In the genomic region with DNA sequence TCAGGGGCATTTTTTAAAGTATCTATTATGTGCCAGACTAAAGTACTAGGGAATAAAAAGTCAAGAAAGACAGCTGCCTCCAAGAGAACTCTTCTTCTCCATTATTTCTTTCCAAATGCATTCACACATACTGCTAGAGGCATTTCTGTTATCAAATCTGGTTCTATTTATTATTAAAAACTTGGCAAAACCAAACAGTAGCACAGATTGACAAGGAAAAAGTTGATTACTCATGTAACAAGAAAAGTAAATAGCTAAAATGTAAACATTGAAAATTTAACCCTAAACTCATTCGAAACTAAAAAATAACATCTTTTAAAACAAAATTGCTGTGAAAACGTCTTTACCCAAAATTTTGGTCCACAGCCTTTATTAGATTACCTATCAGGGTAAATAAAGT, we compare ENCODE assay signal across 33 cellular contexts.
"Had no signal": no experiment of that assay in that cellular context is flagged by ENCODE, and none has a peak within 500 bp of the region (broad histone marks: within the 10 kb centered on the region; RNA-seq: fewer than 3 reads in every experiment).

No MANE protein-coding gene starts in this region.

- H3K4me3 ChIP-seq: adrenal gland, body of pancreas, breast epithelium had no signal

- H3K27me3 ChIP-seq: adrenal gland, body of pancreas, brain microvascular endothelial cell, breast epithelium had no signal

- H3K4me1 ChIP-seq: adrenal gland, body of pancreas, breast epithelium had no signal

- ATAC-seq: activated CD8-positive, alpha-beta T cell treated with anti-CD3 and anti-CD28 coated beads for 36 hours; activated naive CD4-positive, alpha-beta T cell treated with anti-CD3 and anti-CD28 coated beads, Interleukin-2, amount 50 U/mL, for 72 hours; activated T-cell treated with anti-CD3 and anti-CD28 coated beads, Interleukin-2, amount 50 U/mL, for 4 hours; activated T-cell treated with anti-CD3 and anti-CD28 coated beads, Interleukin-2, amount 50 U/mL, for 72 hours; activated T-helper 17 cell treated with anti-CD3 and anti-CD28 coated beads, Interleukin-2, amount 50 U/mL, for 72 hours; body of pancreas had no signal

- DNase-seq: activated B cell treated with CpG ODN at 0.5 μM for 24 hours; activated CD4-positive, alpha-beta memory T cell treated with anti-CD3 and anti-CD28 coated beads for 36 hours; activated CD4-positive, alpha-beta T cell treated with anti-CD3 and anti-CD28 coated beads for 4 hours; activated CD4-positive, alpha-beta T cell treated with anti-CD3 and anti-CD28 coated beads, Interleukin-2, amount 10 ng/mL, durations not matched to agents 24 days and 14 days; activated CD4-positive, alpha-beta T cell treated with anti-CD3 and anti-CD28 coated beads, Interleukin-2, amount 50 U/mL, for 1 hour; activated CD4-positive, alpha-beta T cell treated with anti-CD3 and anti-CD28 coated beads, Interleukin-2, amount 50 U/mL, for 4 hours; activated CD4-positive, CD25-positive, alpha-beta regulatory T cell treated with anti-CD3 and anti-CD28 coated beads, Interleukin-2, amount 50 U/mL, for 72 hours; activated CD8-positive, alpha-beta memory T cell treated with anti-CD3 and anti-CD28 coated beads, Interleukin-2, amount 50 U/mL, for 4 hours; activated CD8-positive, alpha-beta T cell treated with anti-CD3 and anti-CD28 coated beads for 36 hours; activated effector memory CD4-positive, alpha-beta T cell treated with anti-CD3 and anti-CD28 coated beads, Interleukin-2, amount 50 U/mL, for 16 hours; activated gamma-delta T cell treated with Interleukin-2 at 50 U/mL for 16 hours; activated naive CD4-positive, alpha-beta T cell; activated naive CD4-positive, alpha-beta T cell treated with anti-CD3 and anti-CD28 coated beads for 36 hours; activated naive CD4-positive, alpha-beta T cell treated with anti-CD3 and anti-CD28 coated beads, Interleukin-2, amount 50 U/mL, for 16 hours; activated naive CD8-positive, alpha-beta T cell treated with anti-CD3 and anti-CD28 coated beads for 36 hours; activated T-cell treated with anti-CD3 and anti-CD28 coated beads for 4 hours; activated T-cell treated with anti-CD3 and anti-CD28 coated beads, Interleukin-2, amount 50 U/mL, for 1 hour; activated T-cell treated with anti-CD3 and anti-CD28 coated beads, Interleukin-2, amount 50 U/mL, for 4 hours; activated T-cell treated with anti-CD3 and anti-CD28 coated beads, Interleukin-2, amount 50 U/mL, for 72 hours; adrenal gland; amniotic stem cell; aorta; body of pancreas; brain microvascular endothelial cell; central memory CD4-positive, alpha-beta T cell; T-helper 1 cell; T-helper 2 cell; T-helper 9 cell had no signal

- FAIRE-seq: astrocyte, TTC549 had no signal

- H3K36me3 ChIP-seq: adrenal gland, brain microvascular endothelial cell, breast epithelium had no signal

- H3K9me3 ChIP-seq: adrenal gland, breast epithelium had no signal

- H3K27ac ChIP-seq: adrenal gland, body of pancreas, brain microvascular endothelial cell, breast epithelium had no signal
